8 cellular contexts compared by ENCODE assay signal in genomic region chr19:18118420-18119242, GRCh38. TPM values are rescaled to one million over a fixed set of nuclear protein-coding genes. Genes with fewer than 3 reads are reported as not detected.
A peak's percentile ranks its signal among the peaks of the same experiment; 100 is the strongest.
DNase-seq lines count a peak whose midpoint lies in the region; ATAC-seq, FAIRE-seq and TF ChIP-seq lines count a peak whose summit lies in the region.

No MANE protein-coding gene starts in this region.

- peak overlapping the region; percentile 83 for H3K9ac ChIP-seq in HCT116 (ENCODE audit: low read length)

- H3K4me1 ChIP-seq in HCT116 (ENCODE audit: control insufficient read depth in 1 of 2, insufficient read depth in 2 of 2, low read length in 2 of 2), result peaks cover 7 to 20% of the 10 kb centered on the region in 2 experiments
- peaks cover 1% of the 10 kb centered on the region; the same call in 1 of the 2 replicates for H3K4me1 ChIP-seq in iPS DF 6.9 (ENCODE audit: control insufficient read depth, insufficient read depth, low read length)

- no peak for TF ChIP-seq RAD21 in HCT116 (IDR thresholded peaks at IDR 0.05; ENCODE audit: low read depth)

- no peaks in the 10 kb centered on the region for H3K9me2 ChIP-seq in HCT116 (ENCODE audit: insufficient read depth)

- H3K4me3 ChIP-seq in HCT116 (replicated peaks in 1 of 2; ENCODE audit: low read depth in 1 of 2, low read length in 2 of 2) (peak overlapping the region; percentile 65 to 84), iPS DF 6.9 (ENCODE audit: low read length) (peak overlapping the region; percentile 61; the same call in 1 of the 2 replicates)

- H3K4me2 ChIP-seq in HCT116 (ENCODE audit: low read length), result peak overlapping the region; percentile 91

- BruUV-seq in HCT116 (replicated peaks; lab: Mats Ljungman, UMichigan), result TSS peak; percentile 36

- H3K9me3 ChIP-seq in HCT116 (ENCODE audit: control insufficient read depth in 1 of 2, insufficient read depth in 1 of 2, low read depth in 1 of 2, low read length in 2 of 2) (no peaks in the 10 kb centered on the region), iPS DF 6.9 (ENCODE audit: control insufficient read depth, insufficient read depth, low read length) (no peaks in the 10 kb centered on the region)

- TF ChIP-seq CTCF in HCT116 (IDR thresholded peaks at IDR 0.05 in 2 of 3, conservative IDR thresholded peaks at IDR 0.05 in 1 of 3; ENCODE audit: borderline replicate concordance in 1 of 3, insufficient read depth in 1 of 3, low read depth in 2 of 3, low read length in 2 of 3), result no peak

- CTCF ChIA-PET in HCT116 (lab: Charles Lee), result no interaction called here
- CTCF ChIA-PET in activated CD8-positive, alpha-beta T cell treated with anti-CD3 and anti-CD28 coated beads, Interleukin-2, amount 10 ng/mL, durations not matched to agents 7 days and 5 days (lab: Charles Lee), result interaction anchor here (0.8 to 2.4 kb wide), 11 partner anchors 9 to 259 kb away, joined by 3 to 13 read pairs (median 4); partner anchors contain the start of genes PIK3R2 and RPL18A

- H2AFZ ChIP-seq in HCT116 (ENCODE audit: low read depth, low read length, poor library complexity, severe bottlenecking), result no peak overlapping the region

- no peak for FAIRE-seq in frontal cortex (lab: Jason Lieb, UNC)

- H3K27ac ChIP-seq in HCT116 (ENCODE audit: low read depth, low read length) (peak overlapping the region; percentile 57), iPS DF 6.9 (ENCODE audit: low read length) (no peak overlapping the region)

- H3K27me3 ChIP-seq in HCT116 (ENCODE audit: insufficient read depth, low read length) (no peaks in the 10 kb centered on the region), iPS DF 6.9 (ENCODE audit: control insufficient read depth, insufficient read depth, low read length) (no peaks in the 10 kb centered on the region)

- intact Hi-C loops in HCT116 (cut with micrococcal nuclease), result no loop called here

- peaks cover 19% of the 10 kb centered on the region for H3K36me3 Mint-ChIP-seq in activated CD8-positive, alpha-beta T cell treated with anti-CD3 and anti-CD28 coated beads, Interleukin-2, amount 10 ng/mL, durations not matched to agents 7 days and 5 days (ENCODE audit: low read depth)
- H3K36me3 Mint-ChIP-seq in stimulated activated effector memory CD8-positive, alpha-beta T cell treated with anti-CD3 and anti-CD28 coated beads, Interleukin-12 subunit alpha, Interleukin-12 subunit beta, amount 100 ng/mL, for 72 hours, result peaks cover 60% of the 10 kb centered on the region

- peaks cover 50% of the 10 kb centered on the region for H3K4me1 Mint-ChIP-seq in activated CD8-positive, alpha-beta T cell treated with anti-CD3 and anti-CD28 coated beads, Interleukin-2, amount 10 ng/mL, durations not matched to agents 7 days and 5 days (ENCODE audit: low read depth)
- H3K4me1 Mint-ChIP-seq in stimulated activated effector memory CD8-positive, alpha-beta T cell treated with anti-CD3 and anti-CD28 coated beads, Interleukin-12 subunit alpha, Interleukin-12 subunit beta, amount 100 ng/mL, for 72 hours, result peaks cover 49% of the 10 kb centered on the region

- H3K27me3 Mint-ChIP-seq in activated CD8-positive, alpha-beta T cell treated with anti-CD3 and anti-CD28 coated beads, Interleukin-2, amount 10 ng/mL, durations not matched to agents 7 days and 5 days (ENCODE audit: low read depth), result no peaks in the 10 kb centered on the region

- no peaks in the 10 kb centered on the region for H3K9me3 Mint-ChIP-seq in activated CD8-positive, alpha-beta T cell treated with anti-CD3 and anti-CD28 coated beads, Interleukin-2, amount 10 ng/mL, durations not matched to agents 7 days and 5 days (ENCODE audit: insufficient read depth)
- H3K9me3 Mint-ChIP-seq in stimulated activated effector memory CD8-positive, alpha-beta T cell treated with anti-CD3 and anti-CD28 coated beads, Interleukin-12 subunit alpha, Interleukin-12 subunit beta, amount 100 ng/mL, for 72 hours, result no peaks in the 10 kb centered on the region

- peak overlapping the region; percentile 89 for H3K27ac Mint-ChIP-seq in activated CD8-positive, alpha-beta T cell treated with anti-CD3 and anti-CD28 coated beads, Interleukin-2, amount 10 ng/mL, durations not matched to agents 7 days and 5 days
- H3K27ac Mint-ChIP-seq in stimulated activated effector memory CD8-positive, alpha-beta T cell treated with anti-CD3 and anti-CD28 coated beads, Interleukin-12 subunit alpha, Interleukin-12 subunit beta, amount 100 ng/mL, for 72 hours, result peak overlapping the region; percentile 94

- H3K36me3 ChIP-seq in HCT116 (ENCODE audit: control insufficient read depth in 1 of 2, insufficient read depth in 2 of 2, low read length in 2 of 2) (peaks cover 0 to 3% of the 10 kb centered on the region in 2 experiments; a peak in 1 of 4 replicates), iPS DF 6.9 (ENCODE audit: control insufficient read depth, insufficient read depth, low read length) (peaks cover under 1% of the 10 kb centered on the region; the same call in 1 of the 2 replicates)

- DNase-seq in HCT116 (ENCODE audit: low read depth, low spot score), result no peak
- DNase-seq in activated CD8-positive, alpha-beta T cell treated with anti-CD3 and anti-CD28 coated beads, Interleukin-2, amount 10 ng/mL, durations not matched to agents 7 days and 5 days, result peak; percentile 26
- no peak for DNase-seq in iPS DF 6.9 (ENCODE audit: low read depth, low spot score)
- no peak for DNase-seq in stimulated activated effector memory CD8-positive, alpha-beta T cell treated with anti-CD3 and anti-CD28 coated beads, Interleukin-12 subunit alpha, Interleukin-12 subunit beta, amount 100 ng/mL, for 72 hours (ENCODE audit: low spot score in 2 of 2)
- DNase-seq in SW 1271 (lab: John Stamatoyannopoulos, UW), result no peak
- no peak for DNase-seq in frontal cortex (ENCODE audit: low spot score in 2 of 2)
- DNase-seq in NCI-H510A treated with DMSO at 0.1 percent for 48 hours (lab: John Stamatoyannopoulos, UW), result no peak

- TF ChIP-seq POLR2A in HCT116 (IDR thresholded peaks at IDR 0.05; ENCODE audit: borderline replicate concordance, extremely low read depth, insufficient read depth, insufficient read length), result no peak

- ATAC-seq in HCT116 (no peak), HG02678 (IDR thresholded peaks at IDR 0.05; ENCODE audit: unreplicated experiment) (no peak)
- no peak for ATAC-seq in activated CD8-positive, alpha-beta T cell treated with anti-CD3 and anti-CD28 coated beads, Interleukin-2, amount 10 ng/mL, durations not matched to agents 7 days and 5 days
- no peak for ATAC-seq in stimulated activated effector memory CD8-positive, alpha-beta T cell treated with anti-CD3 and anti-CD28 coated beads, Interleukin-12 subunit alpha, Interleukin-12 subunit beta, amount 100 ng/mL, for 72 hours

- H3K79me2 ChIP-seq in HCT116 (ENCODE audit: insufficient read depth, low read length), result peaks cover 11% of the 10 kb centered on the region; the same call in 1 of the 2 replicates

- RAD21 ChIA-PET in HCT116 (lab: Charles Lee; ENCODE audit: low non-redundant PET in 1 of 2, low total read pairs in 2 of 2, uncharacterized antibody in 2 of 2, unreplicated experiment in 2 of 2), result no interaction called here

- peak overlapping the region; percentile 82 for H3K4me3 Mint-ChIP-seq in activated CD8-positive, alpha-beta T cell treated with anti-CD3 and anti-CD28 coated beads, Interleukin-2, amount 10 ng/mL, durations not matched to agents 7 days and 5 days
- peak overlapping the region; percentile 73 for H3K4me3 Mint-ChIP-seq in stimulated activated effector memory CD8-positive, alpha-beta T cell treated with anti-CD3 and anti-CD28 coated beads, Interleukin-12 subunit alpha, Interleukin-12 subunit beta, amount 100 ng/mL, for 72 hours

- POLR2A ChIA-PET in HCT116 (lab: Charles Lee), result interaction anchor here (1.7 kb wide), 1 partner anchor 163 kb away, joined by 5 read pairs; the partner anchor contains the start of gene JUND
- POLR2A ChIA-PET in activated CD8-positive, alpha-beta T cell treated with anti-CD3 and anti-CD28 coated beads, Interleukin-2, amount 10 ng/mL, durations not matched to agents 7 days and 5 days (lab: Charles Lee), result interaction anchor here (0.5 to 3.3 kb wide), 7 partner anchors 8 to 47 kb away, joined by 3 to 14 read pairs (median 4); partner anchors contain the start of genes IL12RB1 and PIK3R2

- no peaks in the 10 kb centered on the region for H4K20me1 ChIP-seq in HCT116 (ENCODE audit: insufficient read depth)

- no CpG with 5 or more reads among the region's 19 CpGs for WGBS in iPS DF 6.9 (ENCODE audit: insufficient coverage, insufficient read length)

RNA-seq across cellular contexts. Expression of gene MAST3, which starts 21.1 kb away (rescaled TPM):
- total RNA-seq in HCT116 (2021; ENCODE audit: unreplicated experiment) (14.2 TPM), frontal cortex (4.5 TPM)
- polyA plus RNA-seq in HCT116 (2012), result 7.0 and 7.2 TPM in 2 replicates
- total RNA-seq in activated CD8-positive, alpha-beta T cell treated with anti-CD3 and anti-CD28 coated beads, Interleukin-2, amount 10 ng/mL, durations not matched to agents 7 days and 5 days, result 10 to 100 TPM; 22.9 to 25.1 TPM

RNA-seq across cellular contexts. Expression of gene IL12RB1, which starts 31.9 kb away (rescaled TPM):
- total RNA-seq in HCT116 (2021; ENCODE audit: unreplicated experiment) (not detected), frontal cortex (0.41 TPM)
- polyA plus RNA-seq in HCT116 (2012), result not detected in 2 replicates
- 10 to 100 TPM; 75.2 to 78.6 TPM for total RNA-seq in activated CD8-positive, alpha-beta T cell treated with anti-CD3 and anti-CD28 coated beads, Interleukin-2, amount 10 ng/mL, durations not matched to agents 7 days and 5 days

RNA-seq across cellular contexts. Expression of gene PIK3R2, which starts 34.3 kb away (rescaled TPM):
- 53.4 TPM for total RNA-seq in HCT116 (2021; ENCODE audit: unreplicated experiment)
- polyA plus RNA-seq in HCT116 (2012), result 21.2 and 32.2 TPM in 2 replicates
- total RNA-seq in activated CD8-positive, alpha-beta T cell treated with anti-CD3 and anti-CD28 coated beads, Interleukin-2, amount 10 ng/mL, durations not matched to agents 7 days and 5 days, result 1 to 10 TPM; 7.8 to 9.2 TPM
- total RNA-seq in frontal cortex, result 24.9 TPM

RNA-seq across cellular contexts. Expression of gene IFI30, which starts 55.0 kb away (rescaled TPM):
- total RNA-seq in HCT116 (2021; ENCODE audit: unreplicated experiment) (64.6 TPM), frontal cortex (0.41 TPM)
- polyA plus RNA-seq in HCT116 (2012), result 62.9 and 82.1 TPM in 2 replicates
- 10 to 100 TPM; 67.4 to 72.3 TPM for total RNA-seq in activated CD8-positive, alpha-beta T cell treated with anti-CD3 and anti-CD28 coated beads, Interleukin-2, amount 10 ng/mL, durations not matched to agents 7 days and 5 days

Comparison
In these comparisons a context has a peak if more than half of its experiments do, and no peak if none do; other contexts are left out.
1. RNA of gene IL12RB1, which starts 31.9 kb away (total RNA-seq): 75.2 to 78.6 TPM in activated CD8-positive, alpha-beta T cell treated with anti-CD3 and anti-CD28 coated beads, Interleukin-2, amount 10 ng/mL, durations not matched to agents 7 days and 5 days; 0.41 TPM in frontal cortex (single experiment) and not detected in HCT116 (single experiment); every median in the first group is over 10 times any median in the second.